In the genomic region with DNA sequence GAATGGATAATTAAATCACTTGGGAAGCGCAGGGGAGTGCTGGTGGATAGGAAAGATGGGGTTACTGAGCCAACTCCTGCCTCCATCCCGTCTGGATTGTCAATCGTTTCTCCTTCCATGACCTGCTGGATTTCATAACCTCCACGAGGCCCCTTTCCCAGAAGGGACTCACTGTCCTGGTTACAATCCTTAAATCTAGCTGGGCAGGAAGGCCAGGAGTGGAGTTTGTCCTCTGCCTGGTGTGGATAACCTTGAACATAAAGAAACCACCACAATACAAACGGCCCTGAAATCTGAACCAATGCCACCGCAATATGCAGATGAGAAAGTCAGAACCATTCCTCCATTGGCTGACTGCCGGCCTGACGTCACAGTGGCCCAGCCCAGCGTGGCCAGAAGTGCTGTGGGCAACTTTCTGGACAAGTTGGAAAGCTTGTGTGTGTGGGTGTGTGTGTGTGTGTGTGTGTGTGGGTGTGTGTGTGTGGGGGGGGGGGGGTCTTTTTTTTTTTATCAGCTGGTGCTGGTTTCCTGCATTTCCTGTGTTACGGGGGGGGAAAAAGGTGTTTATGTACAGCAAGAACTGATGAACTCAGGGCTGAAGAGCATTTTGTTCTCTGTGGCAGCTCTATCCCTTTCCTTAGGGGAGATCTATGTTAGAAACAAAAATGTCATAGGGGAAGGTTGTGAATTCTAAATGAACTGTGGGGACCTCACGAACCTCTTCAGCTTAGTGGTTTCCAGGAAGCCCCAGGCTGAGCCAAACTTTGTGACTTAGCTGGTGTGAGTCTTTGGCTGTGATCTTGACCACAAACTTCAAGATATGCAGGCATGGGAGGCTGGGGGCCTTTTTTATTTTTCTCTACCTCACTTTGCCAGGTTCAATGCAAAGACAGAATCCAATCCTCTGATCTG, we compare ENCODE assay signal across 8 cellular contexts.
DNase-seq lines count a peak whose midpoint lies in the region; ATAC-seq and TF ChIP-seq lines count a peak whose summit lies in the region.

No MANE protein-coding gene starts in this region.

- H4K20me1 ChIP-seq in fibroblast of lung (ENCODE audit: control insufficient read depth, extremely low read depth, insufficient read depth, low read length), result no peaks in the 10 kb centered on the region

- peak overlapping the region; percentile 81 to 98 (median 94) for H3K27ac Mint-ChIP-seq in naive B cell

- peak overlapping the region; percentile 74 for H3K27ac ChIP-seq in fibroblast of lung (ENCODE audit: insufficient read depth, low read length)

- no peaks in the 10 kb centered on the region for H3K9me3 Mint-ChIP-seq in naive B cell

- H3K4me1 Mint-ChIP-seq in naive B cell, result peaks cover 23 to 37% (median 26%) of the 10 kb centered on the region in 3 donors

- H3K27me3 ChIP-seq in fibroblast of lung (ENCODE audit: control insufficient read depth, insufficient read depth, low read length), result no peaks in the 10 kb centered on the region

- peak; percentile 96 to 97 for ATAC-seq in naive B cell (ENCODE audit: low read depth in 2 of 2)

- H3K4me2 ChIP-seq in fibroblast of lung (ENCODE audit: extremely low read depth, insufficient read depth, low read length), result peak overlapping the region; percentile 92

- H3K9me3 ChIP-seq in fibroblast of lung (ENCODE audit: control insufficient read depth, insufficient read depth, low read depth, low read length), result no peaks in the 10 kb centered on the region

- peak overlapping the region; percentile 59 to 93 (median 69) for H3K4me3 Mint-ChIP-seq in naive B cell

- peak overlapping the region; percentile 17 for H3K9ac ChIP-seq in fibroblast of lung (ENCODE audit: insufficient read depth, low read length)

- no peaks in the 10 kb centered on the region for H3K36me3 ChIP-seq in fibroblast of lung (ENCODE audit: control insufficient read depth, insufficient read depth, low read length)

- peaks cover 7% of the 10 kb centered on the region for H3K4me1 ChIP-seq in fibroblast of lung (ENCODE audit: control insufficient read depth, extremely low read depth, insufficient read depth, low read length)

- H3K36me3 Mint-ChIP-seq in naive B cell, result no peaks in the 10 kb centered on the region

- H2AFZ ChIP-seq in fibroblast of lung (ENCODE audit: low read length), result peak overlapping the region; percentile 93

- no peak for TF ChIP-seq CTCF in fibroblast of lung (conservative IDR thresholded peaks at IDR 0.05 in 1 of 2, IDR thresholded peaks at IDR 0.05 in 1 of 2; ENCODE audit: low read depth in 1 of 2, low read length in 2 of 2)

- DNase-seq in NCI-H1105 (lab: John Stamatoyannopoulos, UW) (peak; percentile 2), NCI-H1105 treated with DMSO at 0.1 percent for 48 hours (lab: John Stamatoyannopoulos, UW) (no peak), HPDE6-E6E7 (ENCODE audit: extremely low spot score) (peak; percentile 47), OCI-M1 (lab: John Stamatoyannopoulos, UW) (peak; percentile 97), activated T-helper 1 cell treated with Interleukin-2 at 50 U/mL for 16 hours (ENCODE audit: low read depth) (peak; percentile 47), fibroblast of lung (ENCODE audit: low read depth in 2 of 2) (peak; percentile 97 to 98), naive B cell (peak; percentile 79)
- peak; percentile 30 for DNase-seq in stimulated activated CD8-positive, alpha-beta memory T cell treated with anti-CD3 and anti-CD28 coated beads, Interleukin-7, amount 100 ng/mL, for 24 hours (ENCODE audit: low read depth)

- H3K4me3 ChIP-seq in fibroblast of lung (replicated peaks in 1 of 4; ENCODE audit: control extremely low read depth in 1 of 4, insufficient read depth in 1 of 4, low read depth in 3 of 4, low read length in 4 of 4), result peak overlapping the region; percentile 9 to 33 (median 26)

- H3K27me3 Mint-ChIP-seq in naive B cell, result no peaks in the 10 kb centered on the region

- no peaks in the 10 kb centered on the region for H3K79me2 ChIP-seq in fibroblast of lung (ENCODE audit: control insufficient read depth, insufficient read depth, low read length)
